In the genomic region with DNA sequence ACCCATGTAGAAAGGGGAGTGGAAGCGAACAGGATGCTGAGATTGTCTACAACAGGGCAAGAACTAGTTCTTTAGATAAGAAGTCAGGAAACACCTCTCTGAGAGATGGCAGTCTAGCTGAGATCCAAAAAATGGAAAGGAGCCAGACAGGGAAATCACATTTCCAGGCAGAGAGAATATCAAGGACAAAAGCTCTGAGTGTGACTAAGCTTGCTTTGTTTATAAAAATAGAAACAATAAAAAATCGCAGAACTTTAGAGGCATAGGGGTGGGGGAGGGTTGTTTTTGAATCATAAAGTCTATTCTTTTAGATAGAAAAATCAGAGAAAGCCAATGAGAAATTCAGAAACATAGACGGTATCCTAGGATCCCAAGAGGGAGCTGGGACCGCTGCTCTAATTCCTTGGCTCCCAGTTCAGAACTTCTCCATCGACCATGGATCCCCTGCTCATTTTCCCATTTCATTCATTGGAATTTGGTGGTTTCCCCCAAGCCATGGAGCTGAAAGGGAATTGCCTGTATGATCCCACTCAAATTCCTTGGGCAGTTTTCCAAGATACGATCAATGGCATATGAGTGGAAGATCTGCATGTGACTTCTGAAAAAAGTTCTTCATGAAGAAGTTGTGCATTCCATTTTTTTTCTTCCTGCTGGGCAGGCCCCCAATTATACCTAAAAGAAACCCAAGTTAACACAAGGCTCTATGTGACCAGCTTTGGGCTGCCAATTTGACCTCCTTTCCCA, we compare ENCODE assay signal across 1 cellular context.
TF ChIP-seq lines count a peak whose summit lies in the region.

No MANE protein-coding gene starts in this region.

TF ChIP-seq in endothelial cell of umbilical vein, 7 proteins besides CTCF, POLR2A, EP300 and RAD21 (continued from another document):
- no peak for TF ChIP-seq JUN (IDR thresholded peaks at IDR 0.05; ENCODE audit: borderline replicate concordance, insufficient read depth, insufficient read length, low read depth)
- TF ChIP-seq POLR2AphosphoS5 (IDR thresholded peaks at IDR 0.05; ENCODE audit: insufficient read depth, low read depth, low read length) = no peak
TF ChIP-seq in endothelial cell of umbilical vein: peak in this region for 0.
